Comparison of ENCODE assay signal across 9 cellular contexts in the genomic region with DNA sequence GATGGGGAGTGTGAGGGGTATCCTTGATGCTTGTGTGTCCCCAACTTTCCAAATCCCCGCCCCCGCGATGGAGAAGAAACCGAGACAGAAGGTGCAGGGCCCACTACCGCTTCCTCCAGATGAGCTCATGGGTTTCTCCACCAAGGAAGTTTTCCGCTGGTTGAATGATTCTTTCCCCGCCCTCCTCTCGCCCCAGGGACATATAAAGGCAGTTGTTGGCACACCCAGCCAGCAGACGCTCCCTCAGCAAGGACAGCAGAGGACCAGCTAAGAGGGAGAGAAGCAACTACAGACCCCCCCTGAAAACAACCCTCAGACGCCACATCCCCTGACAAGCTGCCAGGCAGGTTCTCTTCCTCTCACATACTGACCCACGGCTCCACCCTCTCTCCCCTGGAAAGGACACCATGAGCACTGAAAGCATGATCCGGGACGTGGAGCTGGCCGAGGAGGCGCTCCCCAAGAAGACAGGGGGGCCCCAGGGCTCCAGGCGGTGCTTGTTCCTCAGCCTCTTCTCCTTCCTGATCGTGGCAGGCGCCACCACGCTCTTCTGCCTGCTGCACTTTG. TPM values are rescaled to one million over a fixed set of nuclear protein-coding genes. Genes with fewer than 3 reads are reported as not detected.
A peak's percentile ranks its signal among the peaks of the same experiment; 100 is the strongest.
DNase-seq lines count a peak whose midpoint lies in the region; ATAC-seq and TF ChIP-seq lines count a peak whose summit lies in the region.
"Had no signal": no experiment of that assay in that cellular context is flagged by ENCODE, and none has a peak within 500 bp of the region (broad histone marks: within the 10 kb centered on the region; RNA-seq: fewer than 3 reads in every experiment).

A gene (plus strand): TSS at position 231 of the 567 bp plus-strand sequence. CDS start 177 bp downstream, at position 408.

- no peak for TF ChIP-seq CTCF in PC-9 (conservative IDR thresholded peaks at IDR 0.05)

- CTCF ChIA-PET in activated CD4-positive, alpha-beta memory T cell treated with anti-CD3 and anti-CD28 coated beads, Interleukin-2, amount 10 ng/mL, durations not matched to agents 7 days and 5 days (lab: Charles Lee), result interaction anchor here (0.7 to 18.7 kb wide), 8 partner anchors 9 to 260 kb away, joined by 3 to 640 read pairs (median 18); a partner anchor contains a TSS
- CTCF ChIA-PET in PC-9 (lab: Charles Lee), result no interaction called here

- POLR2A ChIA-PET in activated CD4-positive, alpha-beta memory T cell treated with anti-CD3 and anti-CD28 coated beads, Interleukin-2, amount 10 ng/mL, durations not matched to agents 7 days and 5 days (lab: Charles Lee), result interaction anchor here (0.6 to 36.9 kb wide), 20 partner anchors 3 to 1396 kb away, joined by 3 to 1578 read pairs (median 6); a partner anchor contains a TSS
- POLR2A ChIA-PET in PC-9 (lab: Charles Lee; ENCODE audit: unreplicated experiment), result interaction anchor here (0.6 kb wide), 2 partner anchors 25 to 1388 kb away, joined by 5 to 6 read pairs; no protein-coding TSS in a partner anchor

- peak; percentile 59 to 63 for DNase-seq in Kasumi-1 (lab: John Stamatoyannopoulos, UW)
- peak; percentile 91 for DNase-seq in activated CD4-positive, alpha-beta memory T cell treated with anti-CD3 and anti-CD28 coated beads, Interleukin-2, amount 10 ng/mL, durations not matched to agents 7 days and 5 days
- DNase-seq in germinal center (ENCODE audit: low spot score), result peak; percentile 79
- peak; percentile 76 to 85 for DNase-seq in stimulated activated CD4-positive, alpha-beta T cell treated with anti-CD3 and anti-CD28 coated beads, Interleukin-1b, Interleukin-23, amount 100 ng/mL, for 1 hour (ENCODE audit: low read depth in 2 of 2)
- DNase-seq in AML-193 (lab: John Stamatoyannopoulos, UW), result no peak
- no peak for DNase-seq in PC-9

- peak within 1 kb of the TSS; percentile 96 for H3K27ac Mint-ChIP-seq in activated CD4-positive, alpha-beta memory T cell treated with anti-CD3 and anti-CD28 coated beads, Interleukin-2, amount 10 ng/mL, durations not matched to agents 7 days and 5 days

- peaks cover 73% of the 10 kb centered on the region for H3K4me1 Mint-ChIP-seq in activated CD4-positive, alpha-beta memory T cell treated with anti-CD3 and anti-CD28 coated beads, Interleukin-2, amount 10 ng/mL, durations not matched to agents 7 days and 5 days

- H3K4me1 ChIP-seq in PC-9 (replicated peaks; ENCODE audit: insufficient read depth), result 0 out of 2 replicates have a peak, but pooled peaks cover 5% of the 10 kb centered on the region

- ATAC-seq in HG03565 (IDR thresholded peaks at IDR 0.05; ENCODE audit: unreplicated experiment) (no peak), HG03378 (IDR thresholded peaks at IDR 0.05; ENCODE audit: unreplicated experiment) (no peak)

- peaks cover 56% of the 10 kb centered on the region for H3K36me3 Mint-ChIP-seq in activated CD4-positive, alpha-beta memory T cell treated with anti-CD3 and anti-CD28 coated beads, Interleukin-2, amount 10 ng/mL, durations not matched to agents 7 days and 5 days (ENCODE audit: low read depth)

- no peaks in the 10 kb centered on the region for H3K36me3 ChIP-seq in PC-9 (ENCODE audit: low read depth)

- intact Hi-C loops in PC-9 (cut with micrococcal nuclease; ENCODE audit: unreplicated experiment), result no loop called here

- H3F3A ChIP-seq in PC-9 (ENCODE audit: insufficient read depth, low read depth), result peaks cover 5% of the 10 kb centered on the region; the same call in 1 of the 2 replicates

- H3K9me2 ChIP-seq in PC-9 (ENCODE audit: insufficient read depth), result no peaks in the 10 kb centered on the region

- H3K4me2 ChIP-seq in PC-9, result no peak within 1 kb of the TSS

- peaks cover 2% of the 10 kb centered on the region for H3K27me3 Mint-ChIP-seq in activated CD4-positive, alpha-beta memory T cell treated with anti-CD3 and anti-CD28 coated beads, Interleukin-2, amount 10 ng/mL, durations not matched to agents 7 days and 5 days

- BruUV-seq in PC-9 (replicated peaks; lab: Mats Ljungman, UMichigan), result no TSS peak

- H3K27me3 ChIP-seq in PC-9 (ENCODE audit: insufficient read depth, low read depth), result 0 out of 2 replicates have a peak, but pooled peaks cover 5% of the 10 kb centered on the region

- H3K4me3 ChIP-seq in PC-9, result no peak within 1 kb of the TSS

- no peak within 1 kb of the TSS for H2AFZ ChIP-seq in PC-9

- no peaks in the 10 kb centered on the region for H3K79me2 ChIP-seq in PC-9 (ENCODE audit: low read depth)

- H3K9me3 Mint-ChIP-seq in activated CD4-positive, alpha-beta memory T cell treated with anti-CD3 and anti-CD28 coated beads, Interleukin-2, amount 10 ng/mL, durations not matched to agents 7 days and 5 days, result no peaks in the 10 kb centered on the region

- H3K9me3 ChIP-seq in PC-9 (ENCODE audit: insufficient read depth, low read depth), result no peaks in the 10 kb centered on the region

- no peaks in the 10 kb centered on the region for H4K20me1 ChIP-seq in PC-9 (ENCODE audit: insufficient read depth)

- H3K27ac ChIP-seq in PC-9, result no peak within 1 kb of the TSS

- H3K4me3 Mint-ChIP-seq in activated CD4-positive, alpha-beta memory T cell treated with anti-CD3 and anti-CD28 coated beads, Interleukin-2, amount 10 ng/mL, durations not matched to agents 7 days and 5 days, result peak within 1 kb of the TSS; percentile 94

RNA-seq across cellular contexts. Expression of the gene that starts here (rescaled TPM):
- 100 to 1,000 TPM; 124 to 130 TPM for total RNA-seq in activated CD4-positive, alpha-beta memory T cell treated with anti-CD3 and anti-CD28 coated beads, Interleukin-2, amount 10 ng/mL, durations not matched to agents 7 days and 5 days
- not detected in 2 replicates for total RNA-seq in PC-9 (2021)
- total RNA-seq: NCI-H460 had no signal

Comparison
In these comparisons a context has a peak if more than half of its experiments do, and no peak if none do; other contexts are left out.
1. RNA of the gene that starts here (total RNA-seq): 124 to 130 TPM in activated CD4-positive, alpha-beta memory T cell treated with anti-CD3 and anti-CD28 coated beads, Interleukin-2, amount 10 ng/mL, durations not matched to agents 7 days and 5 days; not detected in PC-9; every median in the first group is over 100 times any median in the second.
2. DNase-seq: peak in Kasumi-1 (2 of 2), activated CD4-positive, alpha-beta memory T cell treated with anti-CD3 and anti-CD28 coated beads, Interleukin-2, amount 10 ng/mL, durations not matched to agents 7 days and 5 days (single experiment), germinal center (single experiment) and stimulated activated CD4-positive, alpha-beta T cell treated with anti-CD3 and anti-CD28 coated beads, Interleukin-1b, Interleukin-23, amount 100 ng/mL, for 1 hour (2 of 2); none in AML-193 (0 of 2) and PC-9 (0 of 2).